Comparison of ENCODE assay signal across 8 cellular contexts in the genomic region with DNA sequence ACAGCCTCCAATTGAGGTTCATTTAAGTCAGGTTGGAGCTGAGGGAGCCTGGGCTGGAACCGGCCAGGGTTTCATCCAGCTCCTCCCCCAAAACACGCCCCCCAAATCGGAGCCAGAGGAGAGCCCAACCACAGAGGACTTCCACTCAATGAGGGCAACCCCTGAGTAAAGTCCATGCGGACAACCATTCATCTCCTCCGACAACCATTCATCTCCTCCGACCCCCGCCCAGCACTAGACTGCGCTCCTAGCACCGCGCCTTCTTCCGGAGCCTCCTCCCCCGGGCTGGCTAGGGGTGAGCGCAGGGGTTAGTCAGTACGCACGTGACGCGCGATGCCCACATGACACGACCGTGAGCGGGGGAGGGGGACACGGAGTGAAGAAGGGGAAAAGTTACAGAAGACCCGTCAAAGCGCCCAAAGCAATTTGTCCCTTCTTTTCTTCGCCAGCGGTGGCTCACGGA. TPM values are rescaled to one million over a fixed set of nuclear protein-coding genes. Genes with fewer than 3 reads are reported as not detected.
DNase-seq lines count a peak whose midpoint lies in the region; ATAC-seq and TF ChIP-seq lines count a peak whose summit lies in the region.

No MANE protein-coding gene starts in this region.

- POLR2A ChIA-PET in AG04450 (lab: Yijun Ruan, JAX) = interaction anchor here (0.6 to 1.5 kb wide), 4 partner anchors 28 to 635 kb away, joined by 3 to 6 read pairs (median 4); no protein-coding TSS in a partner anchor
- POLR2A ChIA-PET in T-cell (lab: Charles Lee) = no interaction called here

- H3K4me3 ChIP-seq in AG04450 (ENCODE audit: low read depth, low read length) = peak overlapping the region; percentile 80
- peak overlapping the region; percentile 72 to 87 (median 80) for H3K4me3 ChIP-seq in thyroid gland (replicated peaks in 1 of 3)

- H3K4me1 Mint-ChIP-seq in T-cell = peaks cover 0 to 19% (median 2%) of the 10 kb centered on the region in 3 donors

- H3K36me3 Mint-ChIP-seq in T-cell = no peaks in the 10 kb centered on the region

- ATAC-seq in T-cell (replicated peaks in 1 of 4) (peak in 3 of 4 experiments; percentile 58 to 80 (median 62)), HG03108 (IDR thresholded peaks at IDR 0.05; ENCODE audit: unreplicated experiment) (no peak)

- no peak overlapping the region for H3K27ac Mint-ChIP-seq in T-cell

- TF ChIP-seq CTCF in AG04450 (IDR thresholded peaks at IDR 0.05; ENCODE audit: low read depth, low read length) (no peak), thyroid gland (IDR thresholded peaks at IDR 0.05) (no peak)

- intact Hi-C loops in thyroid gland (cut with DNase I) = no loop called here

- CTCF ChIA-PET in AG04450 (lab: Charles Lee) (interaction anchor here (0.6 to 2.3 kb wide), 4 partner anchors 154 to 596 kb away, joined by 3 to 10 read pairs (median 4); no protein-coding TSS in a partner anchor), T-cell (lab: Charles Lee) (interaction anchor here in 1 of 2 donors (0.6 kb wide), 1 partner anchor 575 kb away, joined by 3 read pairs; no protein-coding TSS in a partner anchor)

- peaks cover 34 to 43% of the 10 kb centered on the region in 2 donors for H3K27me3 Mint-ChIP-seq in T-cell

- peaks cover 0 to 3% (median 0%) of the 10 kb centered on the region in 3 donors for H3K9me3 Mint-ChIP-seq in T-cell

- peak overlapping the region in 2 of 3 donors; percentile 61 to 80 for H3K4me3 Mint-ChIP-seq in T-cell

- no peaks in the 10 kb centered on the region; the same call in 1 of the 2 replicates for H3K9me3 ChIP-seq in AG04450 (ENCODE audit: control insufficient read depth, insufficient read depth, low read length)
- no peaks in the 10 kb centered on the region for H3K9me3 ChIP-seq in thyroid gland

- H3K27me3 ChIP-seq in AG04450 (ENCODE audit: control insufficient read depth, insufficient read depth, low read length) (no peaks in the 10 kb centered on the region), thyroid gland (no peaks in the 10 kb centered on the region)

- peaks cover 0 to 5% of the 10 kb centered on the region in 2 donors for H3K4me1 ChIP-seq in thyroid gland

- peak in 1 of 2 donors; percentile 82 for TF ChIP-seq POLR2A in thyroid gland (IDR thresholded peaks at IDR 0.05)

- H3K27ac ChIP-seq in AG04450 (ENCODE audit: low read depth, low read length) (peak overlapping the region; percentile 97), thyroid gland (peak overlapping the region; percentile 21 to 90 (median 89))

- no peaks in the 10 kb centered on the region for H3K36me3 ChIP-seq in thyroid gland

- WGBS in thyroid gland, 2 donors = 0 to 4% methylated on average over 26 to 27 of the region's 27 CpGs

- DNase-seq in AG04450 (ENCODE audit: low read depth, low spot score) = peak; percentile 53
- peak; percentile 83 for DNase-seq in HCEC 1CT
- DNase-seq in T-cell = peak in 14 of 34 experiments; percentile 1 to 26 (median 8)
- DNase-seq in fibroblast of gingiva (ENCODE audit: low read depth) = peak; percentile 83
- DNase-seq in midbrain (lab: John Stamatoyannopoulos, UW) = peak; percentile 94
- peak; percentile 91 to 92 for DNase-seq in thyroid gland
- no peak for DNase-seq in NCI-H146 treated with DMSO at 0.1 percent for 48 hours (lab: John Stamatoyannopoulos, UW; ENCODE audit: unreplicated experiment)

RNA-seq across cellular contexts. Expression of gene MAGI2, which starts 1.4 kb away (rescaled TPM):
- polyA plus RNA-seq in AG04450 (2011; rRNA removed) = 2.3 and 3.1 TPM in 2 replicates
- polyA minus RNA-seq in AG04450 (2011; rRNA and poly(A)+ RNA removed) = 25.8 and 34.4 TPM in 2 replicates
- total RNA-seq in T-cell = under 1 TPM; 0.10 to 0.77 (median 0.22) TPM
- total RNA-seq in thyroid gland = 10 to 100 TPM; 20.7 to 31.1 (median 26.0) TPM

Comparison
In these comparisons a context has a peak if more than half of its experiments do, and no peak if none do; other contexts are left out.
1. RNA of gene MAGI2, which starts 1.4 kb away (total RNA-seq): 20.7 to 31.1 TPM in thyroid gland; 0.10 to 0.77 TPM in T-cell; every median in the first group is over 10 times any median in the second.